ENCODE assay signal across 1 cellular context in genomic region chr3:4899654-4900236, GRCh38.
TF ChIP-seq lines count a peak whose summit lies in the region.

No MANE protein-coding gene starts in this region.

TF ChIP-seq in WTC11, 78 proteins besides CTCF, POLR2A, EP300 and RAD21 (continued from another document):
- no peak for TF ChIP-seq ATF2 (CRISPR knock-in tag; IDR thresholded peaks at IDR 0.05; ENCODE audit: borderline replicate concordance, low read depth)
- TF ChIP-seq, protein P1, sequence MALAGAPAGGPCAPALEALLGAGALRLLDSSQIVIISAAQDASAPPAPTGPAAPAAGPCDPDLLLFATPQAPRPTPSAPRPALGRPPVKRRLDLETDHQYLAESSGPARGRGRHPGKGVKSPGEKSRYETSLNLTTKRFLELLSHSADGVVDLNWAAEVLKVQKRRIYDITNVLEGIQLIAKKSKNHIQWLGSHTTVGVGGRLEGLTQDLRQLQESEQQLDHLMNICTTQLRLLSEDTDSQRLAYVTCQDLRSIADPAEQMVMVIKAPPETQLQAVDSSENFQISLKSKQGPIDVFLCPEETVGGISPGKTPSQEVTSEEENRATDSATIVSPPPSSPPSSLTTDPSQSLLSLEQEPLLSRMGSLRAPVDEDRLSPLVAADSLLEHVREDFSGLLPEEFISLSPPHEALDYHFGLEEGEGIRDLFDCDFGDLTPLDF (CRISPR knock-in tag; IDR thresholded peaks at IDR 0.05) = no peak
- TF ChIP-seq, protein P2, sequence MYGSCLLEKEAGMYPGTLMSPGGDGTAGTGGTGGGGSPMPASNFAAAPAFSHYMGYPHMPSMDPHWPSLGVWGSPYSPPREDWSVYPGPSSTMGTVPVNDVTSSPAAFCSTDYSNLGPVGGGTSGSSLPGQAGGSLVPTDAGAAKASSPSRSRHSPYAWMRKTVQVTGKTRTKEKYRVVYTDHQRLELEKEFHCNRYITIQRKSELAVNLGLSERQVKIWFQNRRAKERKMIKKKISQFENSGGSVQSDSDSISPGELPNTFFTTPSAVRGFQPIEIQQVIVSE (CRISPR knock-in tag; IDR thresholded peaks at IDR 0.05; ENCODE audit: borderline replicate concordance) = no peak
- TF ChIP-seq ARID4B (CRISPR knock-in tag; IDR thresholded peaks at IDR 0.05; ENCODE audit: borderline replicate concordance) = no peak
- TF ChIP-seq KAT7 (CRISPR knock-in tag; IDR thresholded peaks at IDR 0.05; ENCODE audit: borderline replicate concordance) = no peak
- TF ChIP-seq PREB (CRISPR knock-in tag; IDR thresholded peaks at IDR 0.05; ENCODE audit: borderline replicate concordance) = no peak
- no peak for TF ChIP-seq NFATC4 (CRISPR knock-in tag; IDR thresholded peaks at IDR 0.05)
- TF ChIP-seq USF2 (CRISPR knock-in tag; IDR thresholded peaks at IDR 0.05) = no peak
